ENCODE assay signal across 13 cellular contexts in the genomic region with DNA sequence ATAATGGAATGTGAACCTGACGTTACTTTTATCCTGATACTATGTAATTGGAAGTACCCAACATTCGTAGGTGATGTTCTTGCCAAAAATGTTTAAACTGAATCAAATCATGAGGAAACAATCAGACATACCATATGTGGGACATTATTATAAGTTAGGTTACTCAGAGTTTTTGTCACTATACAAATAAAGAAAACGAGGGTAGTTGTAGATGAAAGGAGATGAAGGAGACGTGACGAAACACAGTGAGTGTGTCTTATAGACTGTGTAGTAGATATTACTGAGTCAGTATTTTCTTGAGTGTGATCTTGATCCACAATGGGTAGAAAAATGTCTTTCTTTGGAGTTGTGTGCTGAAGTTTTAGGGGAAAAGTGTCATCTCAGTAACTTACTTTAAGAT.
DNase-seq lines count a peak whose midpoint lies in the region; ATAC-seq and TF ChIP-seq lines count a peak whose summit lies in the region.
"Had no signal": no experiment of that assay in that cellular context is flagged by ENCODE, and none has a peak within 500 bp of the region (broad histone marks: within the 10 kb centered on the region; RNA-seq: fewer than 3 reads in every experiment).

No MANE protein-coding gene starts in this region.

- POLR2A ChIA-PET in PC-3 (lab: Charles Lee; ENCODE audit: unreplicated experiment) = no interaction called here
- POLR2A ChIA-PET in CD8-positive, alpha-beta T cell (lab: Charles Lee) = no interaction called here

- no peaks in the 10 kb centered on the region for H4K20me1 ChIP-seq in PC-3 (ENCODE audit: low read length)
- H4K20me1 ChIP-seq in osteoblast (ENCODE audit: insufficient read depth, low read length) = no peaks in the 10 kb centered on the region
- H4K20me1 ChIP-seq: BLaER1 had no signal

- H3K27me3 Mint-ChIP-seq in CD8-positive, alpha-beta T cell (ENCODE audit: low read depth) = no peaks in the 10 kb centered on the region

- no peaks in the 10 kb centered on the region for H3K9me2 ChIP-seq in PC-3 (replicated peaks; ENCODE audit: low read length)

- no TSS peak for BruUV-seq in PC-3 (replicated peaks; lab: Mats Ljungman, UMichigan)

- peaks cover 16% of the 10 kb centered on the region for H3K36me3 Mint-ChIP-seq in CD8-positive, alpha-beta T cell

- H3K4me1 Mint-ChIP-seq in CD8-positive, alpha-beta T cell (ENCODE audit: low read depth) = no peaks in the 10 kb centered on the region

- H3K9me3 ChIP-seq in PC-3 (ENCODE audit: low read length) (no peaks in the 10 kb centered on the region), osteoblast (ENCODE audit: low read depth, low read length) (no peaks in the 10 kb centered on the region)
- H3K9me3 ChIP-seq in CD8-positive, alpha-beta T cell (ENCODE audit: low read length) = no peaks in the 10 kb centered on the region
- H3K9me3 ChIP-seq: BLaER1 had no signal

- TF ChIP-seq CTCF in PC-3 (conservative IDR thresholded peaks at IDR 0.05; ENCODE audit: low read depth, low read length) = no peak
- TF ChIP-seq CTCF in fibroblast of mammary gland (conservative IDR thresholded peaks at IDR 0.05; ENCODE audit: control insufficient read depth, insufficient read depth, low read depth, low read length) = no peak
- TF ChIP-seq CTCF in osteoblast (IDR thresholded peaks at IDR 0.05; ENCODE audit: extremely low read depth, low read depth, low read length) = no peak
- no peak for TF ChIP-seq CTCF in CD8-positive, alpha-beta T cell (IDR thresholded peaks at IDR 0.05)

- peak; percentile 95 for ATAC-seq in PC-3
- ATAC-seq in GM21367 (IDR thresholded peaks at IDR 0.05; ENCODE audit: unreplicated experiment) = no peak
- ATAC-seq in CD8-positive, alpha-beta T cell = no peak
- ATAC-seq: HCT116 had no signal

- H3K27ac ChIP-seq in ACC112 (ENCODE audit: low read depth, low read length) (peak overlapping the region; percentile 63), PC-3 (ENCODE audit: low read length) (peak overlapping the region; percentile 18; the same call in 1 of the 2 replicates), osteoblast (ENCODE audit: low read depth, low read length) (peak overlapping the region; percentile 78)
- H3K27ac ChIP-seq in CD8-positive, alpha-beta T cell (ENCODE audit: low read depth, low read length) = no peak overlapping the region
- H3K27ac ChIP-seq: 22Rv1, BLaER1 had no signal

- peak; percentile 76 for DNase-seq in PC-3
- DNase-seq in fibroblast of mammary gland (ENCODE audit: low read depth) = peak; percentile 39
- DNase-seq in osteoblast (ENCODE audit: insufficient read length, low spot score, missing footprints) = no peak
- DNase-seq in HuH-7.5 (ENCODE audit: low spot score) = no peak
- no peak for DNase-seq in CD8-positive, alpha-beta T cell
- DNase-seq: AML-193, DMS53, GF-D8 had no signal

- H3K36me3 ChIP-seq in ACC112 (ENCODE audit: insufficient read depth, low read length) = no peaks in the 10 kb centered on the region
- H3K36me3 ChIP-seq in PC-3 (ENCODE audit: low read depth, low read length) = no peaks in the 10 kb centered on the region
- no peaks in the 10 kb centered on the region for H3K36me3 ChIP-seq in osteoblast (ENCODE audit: insufficient read depth, low read length)
- H3K36me3 ChIP-seq in CD8-positive, alpha-beta T cell (ENCODE audit: insufficient read depth, low read length) = no peaks in the 10 kb centered on the region

- H3K79me2 ChIP-seq in ACC112 (ENCODE audit: control insufficient read depth, insufficient read depth, low read length, unreplicated experiment) (no peaks in the 10 kb centered on the region), PC-3 (ENCODE audit: low read length) (no peaks in the 10 kb centered on the region), osteoblast (ENCODE audit: insufficient read depth, low read length) (no peaks in the 10 kb centered on the region)

- no peaks in the 10 kb centered on the region for H3K27me3 ChIP-seq in ACC112 (ENCODE audit: insufficient read depth, low read length)
- H3K27me3 ChIP-seq in PC-3 (ENCODE audit: low read length) = no peaks in the 10 kb centered on the region
- no peaks in the 10 kb centered on the region for H3K27me3 ChIP-seq in osteoblast (ENCODE audit: insufficient read depth, low read length)
- H3K27me3 ChIP-seq in CD8-positive, alpha-beta T cell (ENCODE audit: insufficient read depth, low read length) = no peaks in the 10 kb centered on the region
- H3K27me3 ChIP-seq: BLaER1 had no signal

- H3K4me3 Mint-ChIP-seq in CD8-positive, alpha-beta T cell = no peak overlapping the region

- H3K4me3 ChIP-seq in ACC112 (ENCODE audit: low read depth, low read length) (no peak overlapping the region), PC-3 (ENCODE audit: low read length) (no peak overlapping the region), fibroblast of mammary gland (ENCODE audit: control insufficient read depth, low read depth, low read length) (no peak overlapping the region), osteoblast (ENCODE audit: insufficient read depth, low read length) (no peak overlapping the region)
- H3K4me3 ChIP-seq in CD8-positive, alpha-beta T cell (ENCODE audit: low read depth, low read length) = no peak overlapping the region
- H3K4me3 ChIP-seq: BLaER1 had no signal

- H3K4me1 ChIP-seq in ACC112 (ENCODE audit: control insufficient read depth, insufficient read depth, low read length, unreplicated experiment) (peaks cover 17% of the 10 kb centered on the region), PC-3 (ENCODE audit: insufficient read depth, low read length) (peaks cover 12% of the 10 kb centered on the region), osteoblast (ENCODE audit: insufficient read depth, low read length) (peaks cover 16% of the 10 kb centered on the region)
- no peaks in the 10 kb centered on the region for H3K4me1 ChIP-seq in CD8-positive, alpha-beta T cell (ENCODE audit: insufficient read depth, low read length)
- H3K4me1 ChIP-seq: BLaER1 had no signal

- no peak overlapping the region for H3K27ac Mint-ChIP-seq in CD8-positive, alpha-beta T cell

- no peaks in the 10 kb centered on the region for H3F3A ChIP-seq in PC-3 (ENCODE audit: low read length, unreplicated experiment)

- H3K9me3 Mint-ChIP-seq in CD8-positive, alpha-beta T cell = no peaks in the 10 kb centered on the region

- H3K9ac ChIP-seq in PC-3 (ENCODE audit: low read length) = no peak overlapping the region
- H3K9ac ChIP-seq: BLaER1 had no signal

- CTCF ChIA-PET in PC-3 (lab: Charles Lee) = no interaction called here
- CTCF ChIA-PET in CD8-positive, alpha-beta T cell (lab: Charles Lee) = no interaction called here

- H3K4me2 ChIP-seq in PC-3 (ENCODE audit: low read length) = peak overlapping the region; percentile 6; the same call in 1 of the 2 replicates
- H3K4me2 ChIP-seq in osteoblast (ENCODE audit: insufficient read depth, low read length) = no peak overlapping the region
- H3K4me2 ChIP-seq: BLaER1 had no signal

- intact Hi-C loops in PC-3 (cut with micrococcal nuclease) = no loop called here
- intact Hi-C loops in CD8-positive, alpha-beta T cell (cut with DNase I, micrococcal nuclease) = no loop called here

- no peak overlapping the region for H2AFZ ChIP-seq in ACC112 (ENCODE audit: low read length, unreplicated experiment)
- no peak overlapping the region for H2AFZ ChIP-seq in PC-3 (ENCODE audit: low read length)
- peak overlapping the region; percentile 25 for H2AFZ ChIP-seq in osteoblast (ENCODE audit: low read length)

Comparison
In these comparisons a context has a peak if more than half of its experiments do, and no peak if none do; other contexts are left out.
1. DNase-seq: peak in PC-3 (single experiment) and fibroblast of mammary gland (single experiment); none in osteoblast (single experiment), HuH-7.5 (single experiment) and CD8-positive, alpha-beta T cell (0 of 7).